8 cellular contexts compared by ENCODE assay signal in the genomic region with DNA sequence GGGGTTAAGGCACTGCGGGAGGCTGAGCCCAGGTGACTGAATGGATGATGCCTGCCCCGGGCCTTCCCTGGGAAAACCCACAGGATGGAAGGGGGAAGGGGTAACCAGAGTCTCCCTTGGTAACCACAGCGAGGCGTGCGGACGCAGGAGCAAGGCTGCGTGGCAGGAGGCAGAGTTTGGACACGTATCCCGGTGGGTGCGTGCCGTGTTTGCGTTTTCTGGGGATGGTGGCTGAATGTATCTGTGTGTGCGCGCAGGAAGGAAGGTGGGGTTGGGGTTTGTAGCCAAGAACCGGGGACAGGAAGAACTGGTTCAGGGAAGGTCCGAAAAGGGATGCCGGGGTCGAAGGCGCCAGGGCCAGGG. TPM values are rescaled to one million over a fixed set of nuclear protein-coding genes. Genes with fewer than 3 reads are reported as not detected.
A peak's percentile ranks its signal among the peaks of the same experiment; 100 is the strongest.
DNase-seq lines count a peak whose midpoint lies in the region; ATAC-seq and TF ChIP-seq lines count a peak whose summit lies in the region.

No MANE protein-coding gene starts in this region.

- in situ Hi-C loops in IMR-90 (cut with MboI; ENCODE audit: low sequenced_read_pairs) = no loop called here

- no peaks in the 10 kb centered on the region for H3K36me3 Mint-ChIP-seq in chondrocyte (ENCODE audit: low read depth)
- H3K36me3 Mint-ChIP-seq in natural killer cell treated with Interleukin-12 subunit alpha and Interleukin-12 subunit beta and Interleukin-15 and Interleukin-18, amount 100 ng/mL, for 72 hours = no peaks in the 10 kb centered on the region

- no peak overlapping the region for H3K27ac ChIP-seq in IMR-90 (ENCODE audit: insufficient read depth, low read length)

- H3K4me3 ChIP-seq in AG09309 (ENCODE audit: control insufficient read depth, low read depth, low read length) = peak overlapping the region; percentile 72
- peak overlapping the region; percentile 56 for H3K4me3 ChIP-seq in IMR-90 (ENCODE audit: insufficient read depth, low read depth, low read length)

- no peak for DNase-seq in AG09309 (ENCODE audit: low read depth)
- DNase-seq in IMR-90 = peak; percentile 51
- DNase-seq in chondrocyte (ENCODE audit: low spot score) = no peak
- peak; percentile 67 for DNase-seq in natural killer cell treated with Interleukin-12 subunit alpha and Interleukin-12 subunit beta and Interleukin-15 and Interleukin-18, amount 100 ng/mL, for 72 hours (ENCODE audit: low spot score)
- no peak for DNase-seq in SW 1271 (lab: John Stamatoyannopoulos, UW)
- DNase-seq in DMS153 (lab: John Stamatoyannopoulos, UW) = no peak

- peaks cover 3% of the 10 kb centered on the region; the same call in 1 of the 2 replicates for H3K9me1 ChIP-seq in IMR-90 (ENCODE audit: insufficient read depth, low read length)

- H2AFZ ChIP-seq in IMR-90 (replicated peaks; ENCODE audit: low read length, poor library complexity) = peak overlapping the region; percentile 90

- no peaks in the 10 kb centered on the region for H3K27me3 Mint-ChIP-seq in chondrocyte (ENCODE audit: low read depth)
- peaks cover 29 to 43% of the 10 kb centered on the region in 2 donors for H3K27me3 Mint-ChIP-seq in natural killer cell treated with Interleukin-12 subunit alpha and Interleukin-12 subunit beta and Interleukin-15 and Interleukin-18, amount 100 ng/mL, for 72 hours

- H4K20me1 ChIP-seq in IMR-90 (ENCODE audit: insufficient read depth, low read length) = peaks cover 31% of the 10 kb centered on the region

- H3K23ac ChIP-seq in IMR-90 (ENCODE audit: low read depth, low read length) = peak overlapping the region; percentile 6; the same call in 1 of the 2 replicates

- TF ChIP-seq RAD21 in IMR-90 (IDR thresholded peaks at IDR 0.05; ENCODE audit: low read length) = no peak

- H2BK20ac ChIP-seq in IMR-90 (ENCODE audit: low read depth, low read length) = no peak overlapping the region

- H3K27ac Mint-ChIP-seq in chondrocyte (ENCODE audit: unreplicated experiment) = peak overlapping the region; percentile 65
- peak overlapping the region in 1 of 2 donors; percentile 23 for H3K27ac Mint-ChIP-seq in natural killer cell treated with Interleukin-12 subunit alpha and Interleukin-12 subunit beta and Interleukin-15 and Interleukin-18, amount 100 ng/mL, for 72 hours

- H3K14ac ChIP-seq in IMR-90 (replicated peaks; ENCODE audit: low read depth, low read length) = no peak overlapping the region

- H4K8ac ChIP-seq in IMR-90 (ENCODE audit: low read depth in 2 of 2, low read length in 2 of 2) = no peak overlapping the region

- no peaks in the 10 kb centered on the region for H3K9me3 ChIP-seq in IMR-90 (ENCODE audit: control insufficient read depth, insufficient read depth, low read length)

- H2BK15ac ChIP-seq in IMR-90 (ENCODE audit: low read depth, low read length) = no peak overlapping the region

- no TSS peak for BruUV-seq in IMR-90 (replicated peaks; lab: Mats Ljungman, UMichigan)

- whole genome bisulfite sequencing in IMR-90 (ENCODE audit: extremely low coverage in 2 of 2, insufficient read length in 1 of 2), 2 experiments = 10% methylated on average over 11 of the region's 19 CpGs; no CpG with 5 or more reads in 1 of the 2 experiments

- ATAC-seq in IMR-90 (ENCODE audit: low read depth) (no peak), GM21825 (IDR thresholded peaks at IDR 0.05; ENCODE audit: unreplicated experiment) (no peak), GM18505 (IDR thresholded peaks at IDR 0.05; ENCODE audit: unreplicated experiment) (no peak)
- no peak for ATAC-seq in natural killer cell treated with Interleukin-12 subunit alpha and Interleukin-12 subunit beta and Interleukin-15 and Interleukin-18, amount 100 ng/mL, for 72 hours

- CTCF ChIA-PET in IMR-90 (lab: Yijun Ruan, JAX) = no interaction called here

- H3K56ac ChIP-seq in IMR-90 (ENCODE audit: extremely low read depth, insufficient read depth, low read length) = no peak overlapping the region

- peak overlapping the region; percentile 1; the same call in 1 of the 2 replicates for H3K9ac ChIP-seq in IMR-90 (ENCODE audit: low read depth, low read length)

- H3K36me3 ChIP-seq in IMR-90 (ENCODE audit: control insufficient read depth, insufficient read depth, low read length) = no peaks in the 10 kb centered on the region

- peaks cover 0 to 6% of the 10 kb centered on the region in 2 experiments; a peak in 1 of 4 replicates for H3K79me1 ChIP-seq in IMR-90 (ENCODE audit: low read depth in 1 of 2, low read length in 2 of 2)

- intact Hi-C loops in IMR-90 (cut with micrococcal nuclease) = loop anchor here (5.0 kb wide), 1 partner anchor 976 kb away; no protein-coding TSS in a partner anchor

- peak overlapping the region; percentile 1 for H2AK9ac ChIP-seq in IMR-90 (replicated peaks; ENCODE audit: low read depth, low read length, poor library complexity)

- H3K9me3 Mint-ChIP-seq in chondrocyte (ENCODE audit: low read depth) = no peaks in the 10 kb centered on the region
- no peaks in the 10 kb centered on the region for H3K9me3 Mint-ChIP-seq in natural killer cell treated with Interleukin-12 subunit alpha and Interleukin-12 subunit beta and Interleukin-15 and Interleukin-18, amount 100 ng/mL, for 72 hours

- dilution Hi-C loops in IMR-90 (cut with HindIII; ENCODE audit: low sequenced_read_pairs, unreplicated experiment) = no loop called here

- peaks cover 8% of the 10 kb centered on the region; the same call in 1 of the 2 replicates for H3K27me3 ChIP-seq in IMR-90 (ENCODE audit: control insufficient read depth, insufficient read depth, low read length)

- peaks cover 15% of the 10 kb centered on the region for H3K4me1 ChIP-seq in IMR-90 (ENCODE audit: control insufficient read depth, insufficient read depth, low read length)

- H2BK120ac ChIP-seq in IMR-90 (ENCODE audit: low read depth, low read length) = no peak overlapping the region

- H3K4me1 Mint-ChIP-seq in chondrocyte (ENCODE audit: low read depth) = peaks cover 23% of the 10 kb centered on the region
- H3K4me1 Mint-ChIP-seq in natural killer cell treated with Interleukin-12 subunit alpha and Interleukin-12 subunit beta and Interleukin-15 and Interleukin-18, amount 100 ng/mL, for 72 hours (ENCODE audit: low read depth in 2 of 2) = peaks cover 26 to 35% of the 10 kb centered on the region in 2 donors

- peak overlapping the region; percentile 89 for H3K4me3 Mint-ChIP-seq in chondrocyte (ENCODE audit: unreplicated experiment)
- H3K4me3 Mint-ChIP-seq in natural killer cell treated with Interleukin-12 subunit alpha and Interleukin-12 subunit beta and Interleukin-15 and Interleukin-18, amount 100 ng/mL, for 72 hours = peak overlapping the region; percentile 68

- H4K5ac ChIP-seq in IMR-90 (ENCODE audit: low read depth, low read length) = no peak overlapping the region

- H3K4ac ChIP-seq in IMR-90 (ENCODE audit: low read depth, low read length) = no peak overlapping the region

- H3K4me2 ChIP-seq in IMR-90 (ENCODE audit: low read depth, low read length) = peak overlapping the region; percentile 91

- no peak for TF ChIP-seq CTCF in AG09309 (IDR thresholded peaks at IDR 0.05; ENCODE audit: control insufficient read depth, insufficient read depth, low read depth, low read length, missing control alignments)
- TF ChIP-seq CTCF in IMR-90 (conservative IDR thresholded peaks at IDR 0.05; ENCODE audit: low read depth, low read length) = no peak
- TF ChIP-seq CTCF in chondrocyte (IDR thresholded peaks at IDR 0.05) = no peak

- H4K91ac ChIP-seq in IMR-90 (ENCODE audit: insufficient read depth, low read depth, low read length) = no peak overlapping the region

- H3K18ac ChIP-seq in IMR-90 (ENCODE audit: low read depth, low read length) = no peak overlapping the region

- no peak overlapping the region for H2AK5ac ChIP-seq in IMR-90 (ENCODE audit: low read depth, low read length)

- no peak overlapping the region for H2BK5ac ChIP-seq in IMR-90 (ENCODE audit: low read depth, low read length, poor library complexity, severe bottlenecking)

- POLR2A ChIA-PET in IMR-90 (lab: Charles Lee; ENCODE audit: unreplicated experiment) = no interaction called here

- TF ChIP-seq POLR2A in IMR-90 (IDR thresholded peaks at IDR 0.05; ENCODE audit: low read depth, low read length) (no peak), GM18505 (IDR thresholded peaks at IDR 0.05; ENCODE audit: borderline replicate concordance, extremely low read depth, insufficient read depth, insufficient read length) (no peak)

TF ChIP-seq in IMR-90, 13 proteins besides CTCF, POLR2A, EP300 and RAD21 (continues in another document):
- TF ChIP-seq, protein P1, sequence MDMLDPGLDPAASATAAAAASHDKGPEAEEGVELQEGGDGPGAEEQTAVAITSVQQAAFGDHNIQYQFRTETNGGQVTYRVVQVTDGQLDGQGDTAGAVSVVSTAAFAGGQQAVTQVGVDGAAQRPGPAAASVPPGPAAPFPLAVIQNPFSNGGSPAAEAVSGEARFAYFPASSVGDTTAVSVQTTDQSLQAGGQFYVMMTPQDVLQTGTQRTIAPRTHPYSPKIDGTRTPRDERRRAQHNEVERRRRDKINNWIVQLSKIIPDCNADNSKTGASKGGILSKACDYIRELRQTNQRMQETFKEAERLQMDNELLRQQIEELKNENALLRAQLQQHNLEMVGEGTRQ (IDR thresholded peaks at IDR 0.05; ENCODE audit: low read depth, low read length) = no peak
- TF ChIP-seq MXI1 (IDR thresholded peaks at IDR 0.05; ENCODE audit: borderline replicate concordance, low read depth, low read length) = no peak
- TF ChIP-seq RFX5 (IDR thresholded peaks at IDR 0.05; ENCODE audit: low read depth, low read length) = no peak
- no peak for TF ChIP-seq FOS (IDR thresholded peaks at IDR 0.05; ENCODE audit: low read depth, low read length)
- no peak for TF ChIP-seq CEBPB (IDR thresholded peaks at IDR 0.05; ENCODE audit: low read depth, low read length)
- no peak for TF ChIP-seq SMC3 (IDR thresholded peaks at IDR 0.05; ENCODE audit: low read depth, low read length)
- TF ChIP-seq BHLHE40 (IDR thresholded peaks at IDR 0.05; ENCODE audit: low read depth, low read length) = no peak
- TF ChIP-seq MAFK (IDR thresholded peaks at IDR 0.05; ENCODE audit: low read depth, low read length) = no peak
- TF ChIP-seq NFE2L2 (IDR thresholded peaks at IDR 0.05; ENCODE audit: low read depth, low read length) = no peak
- no peak for TF ChIP-seq MAZ (IDR thresholded peaks at IDR 0.05; ENCODE audit: borderline replicate concordance, low read depth, low read length)

RNA-seq across cellular contexts. Expression of a gene that starts 1.8 kb away (rescaled TPM):
- total RNA-seq in IMR-90 (2012; rRNA removed) (4.3 and 5.0 TPM in 2 replicates), chondrocyte (17.3 to 30.2 TPM (median 22.5 TPM) in 3 replicates)
- polyA plus RNA-seq in IMR-90 (2012; rRNA removed) = 13.4 and 17.2 TPM in 2 replicates
- 8.5 and 11.7 TPM in 2 replicates for polyA plus RNA-seq in IMR-90 (2012; cell fraction: cytosol; rRNA removed)
- 23.1 and 50.4 TPM in 2 replicates for polyA plus RNA-seq in IMR-90 (2012; cell fraction: nucleus; rRNA removed; ENCODE audit: low replicate concordance)
- 1 to 10 TPM in 1 of 2 donors, under 1 TPM in 1; 0.56 to 5.2 TPM for total RNA-seq in natural killer cell treated with Interleukin-12 subunit alpha and Interleukin-12 subunit beta and Interleukin-15 and Interleukin-18, amount 100 ng/mL, for 72 hours

Comparison
In these comparisons a context has a peak if more than half of its experiments do, and no peak if none do; other contexts are left out.
1. DNase-seq: peak in IMR-90 (single experiment) and natural killer cell treated with Interleukin-12 subunit alpha and Interleukin-12 subunit beta and Interleukin-15 and Interleukin-18, amount 100 ng/mL, for 72 hours (single experiment); none in AG09309 (single experiment), chondrocyte (single experiment), SW 1271 (0 of 2) and DMS153 (single experiment).